Comparison of ENCODE assay signal across 11 cellular contexts in the genomic region with DNA sequence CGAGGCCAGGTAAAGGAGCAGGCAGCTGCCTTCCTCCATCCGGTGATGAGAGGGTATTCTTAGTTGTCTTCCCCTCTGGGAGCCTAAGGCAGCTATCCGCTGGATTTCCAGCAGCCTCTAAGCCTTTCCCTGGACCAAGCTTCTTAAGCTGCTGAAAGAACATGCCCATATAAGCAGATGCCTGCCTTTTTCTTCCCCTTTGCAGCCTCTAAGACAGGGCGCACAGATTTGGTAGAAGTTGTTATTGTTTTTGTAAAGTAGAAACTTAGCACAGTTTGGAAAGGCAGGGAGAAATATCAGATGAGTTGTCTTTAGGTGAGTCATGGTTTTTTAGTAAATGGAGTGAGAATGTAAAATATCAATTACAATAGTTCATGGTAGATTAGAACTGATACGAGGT.
DNase-seq lines count a peak whose midpoint lies in the region; ATAC-seq and TF ChIP-seq lines count a peak whose summit lies in the region.
"Had no signal": no experiment of that assay in that cellular context is flagged by ENCODE, and none has a peak within 500 bp of the region (broad histone marks: within the 10 kb centered on the region; RNA-seq: fewer than 3 reads in every experiment).

No MANE protein-coding gene starts in this region.

- peaks cover 0 to 25% (median 5%) of the 10 kb centered on the region in 7 donors for H3K4me1 Mint-ChIP-seq in naive thymus-derived CD4-positive, alpha-beta T cell

- peaks cover 5 to 22% (median 11%) of the 10 kb centered on the region in 5 donors for H3K36me3 Mint-ChIP-seq in naive thymus-derived CD4-positive, alpha-beta T cell

- DNase-seq in H7 (peak; percentile 41), HuH-7 (ENCODE audit: low spot score) (no peak), left ventricle myocardium superior (no peak), amniotic stem cell (lab: John Stamatoyannopoulos, UW) (no peak), GM10266 (ENCODE audit: extremely low spot score) (no peak)
- DNase-seq in naive thymus-derived CD4-positive, alpha-beta T cell = no peak
- DNase-seq: activated CD4-positive, alpha-beta T cell treated with anti-CD3 and anti-CD28 coated beads, Interleukin-2, amount 50 U/mL, for 1 hour; NCI-H510A had no signal

- H3K27ac ChIP-seq in HUES64 (ENCODE audit: low read depth, low read length) = 0 out of 2 replicates have a peak overlapping the region, but pooled peaks have one; percentile 32
- H3K27ac ChIP-seq in naive thymus-derived CD4-positive, alpha-beta T cell (ENCODE audit: low read depth, low read length) = no peak overlapping the region
- H3K27ac ChIP-seq: parathyroid adenoma had no signal

- ATAC-seq in GM18870 (IDR thresholded peaks at IDR 0.05; ENCODE audit: unreplicated experiment) = peak; percentile 40
- ATAC-seq in naive thymus-derived CD4-positive, alpha-beta T cell = peak; percentile 18
- ATAC-seq in left ventricle myocardium superior = no peak

- peak overlapping the region in 1 of 10 donors; percentile 1 for H3K4me3 Mint-ChIP-seq in naive thymus-derived CD4-positive, alpha-beta T cell

- WGBS in HUES64 = 82% methylated on average over 4 of the region's 5 CpGs

- intact Hi-C loops in naive thymus-derived CD4-positive, alpha-beta T cell (cut with micrococcal nuclease) = no loop called here
- intact Hi-C loops in left ventricle myocardium superior (cut with micrococcal nuclease) = no loop called here

- H3K9me3 Mint-ChIP-seq in naive thymus-derived CD4-positive, alpha-beta T cell = peaks cover 0 to 5% (median 0%) of the 10 kb centered on the region in 11 donors

- no peak overlapping the region for H3K9ac ChIP-seq in HUES64 (ENCODE audit: low read depth, low read length)
- H3K9ac ChIP-seq: parathyroid adenoma had no signal

- POLR2A ChIA-PET in naive thymus-derived CD4-positive, alpha-beta T cell (lab: Charles Lee) = no interaction called here

- no peaks in the 10 kb centered on the region for H3K36me3 ChIP-seq in H7 (replicated peaks; ENCODE audit: control insufficient read depth, insufficient read depth, low read length)
- peaks cover 6% of the 10 kb centered on the region; the same call in 1 of the 2 replicates for H3K36me3 ChIP-seq in HUES64 (ENCODE audit: insufficient read depth, low read length)
- no peaks in the 10 kb centered on the region for H3K36me3 ChIP-seq in naive thymus-derived CD4-positive, alpha-beta T cell (ENCODE audit: control insufficient read depth in 2 of 3, insufficient read depth in 3 of 3, low read length in 3 of 3)

- CTCF ChIA-PET in naive thymus-derived CD4-positive, alpha-beta T cell (lab: Charles Lee) = no interaction called here

- no peaks in the 10 kb centered on the region for H3K9me3 ChIP-seq in HUES64 (ENCODE audit: insufficient read depth, low read depth, low read length)
- no peaks in the 10 kb centered on the region for H3K9me3 ChIP-seq in naive thymus-derived CD4-positive, alpha-beta T cell (ENCODE audit: control insufficient read depth in 2 of 3, low read length in 3 of 3)

- no peak overlapping the region for H3K4me3 ChIP-seq in H7 (ENCODE audit: insufficient read depth, low read depth, low read length)
- no peak overlapping the region for H3K4me3 ChIP-seq in HUES64 (ENCODE audit: low read length)
- no peak overlapping the region for H3K4me3 ChIP-seq in naive thymus-derived CD4-positive, alpha-beta T cell (ENCODE audit: low read length)

- H3K27ac Mint-ChIP-seq in naive thymus-derived CD4-positive, alpha-beta T cell = peak overlapping the region in 2 of 9 donors; percentile 1 to 28

- H3K4me1 ChIP-seq in HUES64 (ENCODE audit: insufficient read depth, low read length) = no peaks in the 10 kb centered on the region
- peaks cover 0 to 29% of the 10 kb centered on the region in 2 donors for H3K4me1 ChIP-seq in naive thymus-derived CD4-positive, alpha-beta T cell (ENCODE audit: control insufficient read depth in 2 of 2, insufficient read depth in 2 of 2, low read length in 2 of 2)
- H3K4me1 ChIP-seq: parathyroid adenoma had no signal

- no peak for TF ChIP-seq CTCF in GM10266 (IDR thresholded peaks at IDR 0.05; ENCODE audit: control insufficient read depth, insufficient read depth, low read depth, missing control alignments)

- H3K27me3 ChIP-seq in H7 (ENCODE audit: control insufficient read depth, insufficient read depth, low read length) (no peaks in the 10 kb centered on the region), HUES64 (ENCODE audit: insufficient read depth, low read length) (no peaks in the 10 kb centered on the region)
- no peaks in the 10 kb centered on the region for H3K27me3 ChIP-seq in naive thymus-derived CD4-positive, alpha-beta T cell (ENCODE audit: control insufficient read depth in 2 of 2, insufficient read depth in 2 of 2, low read length in 2 of 2)

- peaks cover 0 to 2% (median 0%) of the 10 kb centered on the region in 5 donors for H3K27me3 Mint-ChIP-seq in naive thymus-derived CD4-positive, alpha-beta T cell
